18 cellular contexts compared by ENCODE assay signal in the genomic region with DNA sequence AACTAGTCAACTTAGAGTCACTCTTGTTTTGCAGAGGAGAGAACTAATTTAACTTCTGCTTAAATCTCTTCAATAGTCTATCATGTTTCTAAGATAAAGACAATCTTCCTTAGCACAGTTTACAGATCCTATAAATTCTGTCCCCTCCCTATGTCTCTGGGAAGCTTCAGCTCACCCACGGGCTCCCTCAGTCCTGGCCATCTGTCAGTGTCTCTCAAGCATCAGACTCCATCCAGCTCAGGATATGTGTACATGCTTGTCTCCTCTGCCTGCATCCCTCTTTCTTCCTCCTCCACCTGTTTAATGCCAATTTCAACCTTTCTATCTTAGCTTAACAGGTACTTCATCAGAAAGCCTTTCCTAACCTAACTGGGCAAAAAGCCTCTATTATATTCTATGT.
"Had no signal": no experiment of that assay in that cellular context is flagged by ENCODE, and none has a peak within 500 bp of the region (broad histone marks: within the 10 kb centered on the region; RNA-seq: fewer than 3 reads in every experiment).

No MANE protein-coding gene starts in this region.

- DNase-seq: IMR-90, Karpas-422, KG1, MG63, NCI-H1092, NCI-H1105 treated with DMSO at 0.1 percent for 48 hours, NCI-H1417 treated with DMSO at 0.1 percent for 48 hours, NCI-H146, NCI-H1694 treated with DMSO at 0.1 percent for 48 hours, NCI-H1930, NCI-H2081, NCI-H2107, NCI-H2227 treated with DMSO at 0.1 percent for 48 hours, NCI-H526 treated with DMSO at 0.1 percent for 48 hours, PC-3, SHP77, SK-N-SH, SW 1271 had no signal
